In the genomic region with DNA sequence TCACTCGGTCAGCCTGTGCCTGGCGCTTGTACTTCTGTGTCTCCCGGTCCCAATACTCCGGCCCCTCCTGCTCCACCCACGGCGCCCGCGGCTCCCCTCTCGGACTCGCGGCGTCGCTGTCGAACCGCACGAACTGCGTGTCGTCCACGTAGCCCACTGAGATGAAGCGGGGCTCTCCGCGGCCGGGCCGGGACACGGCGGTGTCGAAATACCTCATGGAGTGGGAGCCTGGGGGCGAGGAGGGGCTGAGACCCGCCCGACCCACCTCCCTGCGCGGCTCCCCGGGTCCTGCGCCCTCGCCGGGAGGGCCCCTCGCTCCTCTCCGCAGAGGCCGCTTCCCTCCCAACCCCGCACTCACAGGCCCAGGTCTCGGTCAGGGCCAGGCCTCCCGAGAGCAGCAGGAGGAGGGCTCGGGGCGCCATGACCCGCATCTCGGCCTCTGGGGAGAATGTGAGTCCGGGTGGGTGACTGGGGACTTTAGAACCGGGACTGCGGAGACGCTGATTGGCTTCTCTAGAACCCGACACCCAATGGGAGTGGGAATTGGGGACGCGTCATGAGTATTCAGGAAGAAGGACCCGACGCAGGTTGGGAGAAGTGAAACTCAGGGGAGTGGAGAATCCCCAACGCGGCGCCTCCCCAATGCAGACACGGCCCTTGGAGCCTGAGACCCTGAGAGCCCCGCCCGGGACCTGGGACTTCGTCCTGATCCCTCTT, we compare ENCODE assay signal across 8 cellular contexts. TPM values are rescaled to one million over a fixed set of nuclear protein-coding genes. Genes with fewer than 3 reads are reported as not detected.
DNase-seq lines count a peak whose midpoint lies in the region; ATAC-seq lines count a peak whose summit lies in the region.

A gene (minus strand): TSS at position 452 of the 717 bp plus-strand sequence. CDS start 21 bp downstream, at position 431.

- in situ Hi-C loops in endometrial microvascular endothelial cells (cut with HindIII; ENCODE audit: inconsistent ontology term, low pct_unique_long_range_greater_than_20kb, low sequenced_read_pairs): no loop called here

- H3K27me3 ChIP-seq in CD8-positive, alpha-beta memory T cell (ENCODE audit: insufficient read depth, low read length, poor library complexity, severe bottlenecking): no peaks in the 10 kb centered on the region

- H3K27me3 Mint-ChIP-seq in CD8-positive, alpha-beta memory T cell: peaks cover 0 to 20% of the 10 kb centered on the region in 2 donors

- H3K27ac ChIP-seq in CD8-positive, alpha-beta memory T cell (ENCODE audit: low read depth, low read length): peak within 1 kb of the TSS; percentile 89

- peaks cover 58 to 70% (median 62%) of the 10 kb centered on the region in 3 donors for H3K4me1 Mint-ChIP-seq in CD8-positive, alpha-beta memory T cell

- H3K36me3 ChIP-seq in CD8-positive, alpha-beta memory T cell (ENCODE audit: insufficient read depth, low read length): peaks cover 25% of the 10 kb centered on the region

- H3K27ac Mint-ChIP-seq in CD8-positive, alpha-beta memory T cell: peak within 1 kb of the TSS; percentile 99 to 100 (median 100)

- peaks cover 49% of the 10 kb centered on the region for H3K4me1 ChIP-seq in CD8-positive, alpha-beta memory T cell (ENCODE audit: insufficient read depth, low read length)

- POLR2A ChIA-PET in CD8-positive, alpha-beta memory T cell (lab: Charles Lee): interaction anchor here (1.6 to 3.8 kb wide), 5 partner anchors 37 to 82 kb away, joined by 9 to 42 read pairs (median 24); no protein-coding TSS in a partner anchor

- peak; percentile 86 to 97 (median 91) for DNase-seq in CD8-positive, alpha-beta memory T cell
- DNase-seq in HS-5 (ENCODE audit: low read depth) (peak; percentile 68), NOMO-1 (lab: John Stamatoyannopoulos, UW; ENCODE audit: unreplicated experiment in 2 of 2) (peak; percentile 87 to 95), mesenteric fat pad (ENCODE audit: low spot score) (peak; percentile 94)
- peak; percentile 91 for DNase-seq in activated CD8-positive, alpha-beta memory T cell treated with anti-CD3 and anti-CD28 coated beads, Interleukin-2, amount 50 U/mL, for 1 hour (ENCODE audit: extremely low read depth)
- DNase-seq in stimulated activated CD8-positive, alpha-beta memory T cell treated with anti-CD3 and anti-CD28 coated beads, Interleukin-15, amount 100 ng/mL, for 1 hour (ENCODE audit: low read depth): peak; percentile 85

- CTCF ChIA-PET in CD8-positive, alpha-beta memory T cell (lab: Charles Lee): no interaction called here

- H3K9me3 Mint-ChIP-seq in CD8-positive, alpha-beta memory T cell: peaks cover 0 to 2% (median 0%) of the 10 kb centered on the region in 5 donors

- no peaks in the 10 kb centered on the region for H3K9me3 ChIP-seq in CD8-positive, alpha-beta memory T cell (ENCODE audit: low read length)

- peak; percentile 79 for ATAC-seq in GM19463 (IDR thresholded peaks at IDR 0.05; ENCODE audit: unreplicated experiment)

- H3K4me3 Mint-ChIP-seq in CD8-positive, alpha-beta memory T cell: peak within 1 kb of the TSS; percentile 94 to 100 (median 98)

- peaks cover 18 to 59% (median 29%) of the 10 kb centered on the region in 3 donors for H3K36me3 Mint-ChIP-seq in CD8-positive, alpha-beta memory T cell

- peak within 1 kb of the TSS; percentile 78 for H3K4me3 ChIP-seq in CD8-positive, alpha-beta memory T cell (ENCODE audit: low read length)

RNA-seq across cellular contexts. Expression of the gene that starts here (rescaled TPM):
- 100 to 1,000 TPM; 823 to 860 TPM for total RNA-seq in CD8-positive, alpha-beta memory T cell
- 4,018 TPM for polyA plus RNA-seq in CD8-positive, alpha-beta memory T cell
- total RNA-seq in endometrial microvascular endothelial cells (ENCODE audit: inconsistent ontology term): 719 TPM
- total RNA-seq in mesenteric fat pad: 425 TPM

Comparison
In these comparisons a context has a peak if more than half of its experiments do, and no peak if none do; other contexts are left out.
1. Peak in every context shown above with its lines: DNase-seq, ATAC-seq, H3K4me3 ChIP-seq and H3K27ac ChIP-seq.